ENCODE assay signal across 8 cellular contexts in genomic region chr15:73633111-73633990, GRCh38. TPM values are rescaled to one million over a fixed set of nuclear protein-coding genes. Genes with fewer than 3 reads are reported as not detected.
A peak's percentile ranks its signal among the peaks of the same experiment; 100 is the strongest.
DNase-seq lines count a peak whose midpoint lies in the region; ATAC-seq and TF ChIP-seq lines count a peak whose summit lies in the region.

Gene NPTN (minus strand): TSS chr15:73633389. CDS start chr15:73633215, 174 bp downstream.

- no peaks in the 10 kb centered on the region for H3K36me3 ChIP-seq in NT2/D1 (ENCODE audit: insufficient read depth, insufficient read length, low read length)
- H3K36me3 ChIP-seq in endodermal cell (ENCODE audit: control insufficient read depth, insufficient read depth, low read length): no peaks in the 10 kb centered on the region
- no peaks in the 10 kb centered on the region for H3K36me3 ChIP-seq in mesodermal cell (ENCODE audit: control insufficient read depth, insufficient read depth, low read length)

- DNase-seq in COR-L47 (lab: John Stamatoyannopoulos, UW): peak; percentile 98
- DNase-seq in HUDEP-2 (lab: John Stamatoyannopoulos, UW; ENCODE audit: unreplicated experiment in 76 of 76): peak; percentile 55 to 97 (median 94)
- peak; percentile 97 for DNase-seq in NT2/D1 (ENCODE audit: low read depth, low spot score)
- DNase-seq in activated CD8-positive, alpha-beta memory T cell treated with anti-CD3 and anti-CD28 coated beads, Interleukin-2, amount 50 U/mL, for 1 hour (ENCODE audit: extremely low read depth): peak; percentile 82
- DNase-seq in endodermal cell: peak; percentile 99
- DNase-seq in stimulated activated CD8-positive, alpha-beta memory T cell treated with anti-CD3 and anti-CD28 coated beads, Interleukin-15, amount 100 ng/mL, for 4 hours (ENCODE audit: low read depth in 2 of 2): peak; percentile 97 to 98

- H3K27me3 ChIP-seq in NT2/D1 (ENCODE audit: insufficient read depth, insufficient read length) (no peaks in the 10 kb centered on the region), endodermal cell (ENCODE audit: control insufficient read depth, insufficient read depth, low read length, poor library complexity, severe bottlenecking) (no peaks in the 10 kb centered on the region)

- no peaks in the 10 kb centered on the region for H3K4me1 ChIP-seq in NT2/D1 (ENCODE audit: insufficient read depth, insufficient read length)
- H3K4me1 ChIP-seq in endodermal cell (ENCODE audit: control insufficient read depth, insufficient read depth, low read length): no peaks in the 10 kb centered on the region
- H3K4me1 ChIP-seq in mesodermal cell (ENCODE audit: control insufficient read depth, insufficient read depth, low read length, poor library complexity, severe bottlenecking): peaks cover 31% of the 10 kb centered on the region

- peaks cover 36% of the 10 kb centered on the region for H3K4me1 Mint-ChIP-seq in endodermal cell

- WGBS in endodermal cell (ENCODE audit: insufficient coverage in 1 of 2, insufficient read length in 1 of 2), 2 experiments: 4 to 11% methylated on average over 10 to 57 of the region's 62 CpGs
- 5 to 6% methylated on average over 39 to 46 of the region's 62 CpGs for WGBS in mesodermal cell (ENCODE audit: insufficient coverage in 2 of 2), 2 experiments

- peak within 1 kb of the TSS; percentile 95 for H3K27ac Mint-ChIP-seq in endodermal cell

- no peaks in the 10 kb centered on the region for H3K9me3 Mint-ChIP-seq in endodermal cell

- peak; percentile 86 for ATAC-seq in GM21381 (IDR thresholded peaks at IDR 0.05; ENCODE audit: unreplicated experiment)

- H3K27ac ChIP-seq in endodermal cell (ENCODE audit: low read depth, low read length) (peak within 1 kb of the TSS; percentile 75), mesodermal cell (ENCODE audit: low read depth, low read length, severe bottlenecking) (peak within 1 kb of the TSS; percentile 98)

- no peaks in the 10 kb centered on the region for H3K9me3 ChIP-seq in NT2/D1 (ENCODE audit: insufficient read depth, low read length)
- H3K9me3 ChIP-seq in endodermal cell (ENCODE audit: control insufficient read depth, low read length): no peaks in the 10 kb centered on the region
- no peaks in the 10 kb centered on the region for H3K9me3 ChIP-seq in mesodermal cell (ENCODE audit: control insufficient read depth, low read length)

- peaks cover 13% of the 10 kb centered on the region for H3K27me3 Mint-ChIP-seq in endodermal cell (ENCODE audit: insufficient read depth)

- H3K4me3 ChIP-seq in NT2/D1 (ENCODE audit: insufficient read length, low read depth) (peak within 1 kb of the TSS; percentile 84), endodermal cell (ENCODE audit: low read length) (peak within 1 kb of the TSS; percentile 95), mesodermal cell (ENCODE audit: extremely low read depth, insufficient read depth, low read length, poor library complexity, severe bottlenecking) (peak within 1 kb of the TSS; percentile 89)

- no peaks in the 10 kb centered on the region for H3K36me3 Mint-ChIP-seq in endodermal cell (ENCODE audit: low read depth)

- TF ChIP-seq CTCF in endodermal cell (conservative IDR thresholded peaks at IDR 0.05): no peak

- H3K9ac ChIP-seq in NT2/D1 (ENCODE audit: insufficient read length, low read depth) (peak within 1 kb of the TSS; percentile 94), endodermal cell (ENCODE audit: extremely low read depth, low read length, poor library complexity, severe bottlenecking) (peak within 1 kb of the TSS; percentile 71)

- H3K4me3 Mint-ChIP-seq in endodermal cell: peak within 1 kb of the TSS; percentile 88

RNA-seq across cellular contexts. Expression of gene NPTN, which starts in this region (rescaled TPM):
- 100 to 1,000 TPM in 1 of 2 donors, 10 to 100 TPM in 1; 85.4 to 110 TPM for total RNA-seq in endodermal cell
- polyA plus RNA-seq in endodermal cell (2013, experiment 1 of 2): 92.0 TPM
- polyA plus RNA-seq in endodermal cell (2013, experiment 2 of 2): 83.4 TPM
- 148 TPM for polyA plus RNA-seq in mesodermal cell (2013, experiment 1 of 2)
- 150 TPM for polyA plus RNA-seq in mesodermal cell (2013, experiment 2 of 2)

Comparison
In these comparisons a context has a peak if more than half of its experiments do, and no peak if none do; other contexts are left out.
1. Peak in every context shown above with its lines: DNase-seq, ATAC-seq, H3K4me3 ChIP-seq and H3K27ac ChIP-seq.